Comparison of ENCODE assay signal across 11 cellular contexts in genomic region chr3:48991851-48992545, GRCh38. TPM values are rescaled to one million over a fixed set of nuclear protein-coding genes. Genes with fewer than 3 reads are reported as not detected.
A peak's percentile ranks its signal among the peaks of the same experiment; 100 is the strongest.
DNase-seq lines count a peak whose midpoint lies in the region; ATAC-seq and TF ChIP-seq lines count a peak whose summit lies in the region.
"Had no signal": no experiment of that assay in that cellular context is flagged by ENCODE, and none has a peak within 500 bp of the region (broad histone marks: within the 10 kb centered on the region; RNA-seq: fewer than 3 reads in every experiment).

No MANE protein-coding gene starts in this region.

- peak overlapping the region; percentile 88 for H3K4me3 Mint-ChIP-seq in activated naive CD8-positive, alpha-beta T cell treated with anti-CD3 and anti-CD28 coated beads, Interleukin-2, amount 50 U/mL, for 24 hours
- peak overlapping the region; percentile 86 for H3K4me3 Mint-ChIP-seq in mesothelial cell of epicardium

- H3K27ac ChIP-seq in heart left ventricle = peak overlapping the region in 9 of 12 donors; percentile 73 to 98 (median 91)
- no peak overlapping the region for H3K27ac ChIP-seq in upper lobe of right lung

- DNase-seq in heart left ventricle (no peak), cardiac septum (ENCODE audit: low spot score) (no peak), mesothelial cell of epicardium (ENCODE audit: low spot score in 2 of 2, unreplicated experiment in 2 of 2) (no peak), upper lobe of right lung (no peak), SW 1271 (lab: John Stamatoyannopoulos, UW) (no peak), HPDE6-E6E7 (ENCODE audit: extremely low spot score) (no peak)
- no peak for DNase-seq in activated naive CD8-positive, alpha-beta T cell treated with anti-CD3 and anti-CD28 coated beads, Interleukin-2, amount 50 U/mL, for 24 hours
- DNase-seq: activated CD4-positive, CD25-positive, alpha-beta regulatory T cell treated with anti-CD3 and anti-CD28 coated beads, Interleukin-2, amount 50 U/mL, for 72 hours; dermis blood vessel endothelial cell; NCI-H345 had no signal

- peaks cover 41% of the 10 kb centered on the region for H3K4me1 Mint-ChIP-seq in activated naive CD8-positive, alpha-beta T cell treated with anti-CD3 and anti-CD28 coated beads, Interleukin-2, amount 50 U/mL, for 24 hours
- H3K4me1 Mint-ChIP-seq in mesothelial cell of epicardium = peaks cover 25% of the 10 kb centered on the region

- no peaks in the 10 kb centered on the region for H3K9me3 Mint-ChIP-seq in activated naive CD8-positive, alpha-beta T cell treated with anti-CD3 and anti-CD28 coated beads, Interleukin-2, amount 50 U/mL, for 24 hours
- no peaks in the 10 kb centered on the region for H3K9me3 Mint-ChIP-seq in mesothelial cell of epicardium

- no peak for TF ChIP-seq POLR2A in heart left ventricle (IDR thresholded peaks at IDR 0.05)

- H3K4me1 ChIP-seq in heart left ventricle (peaks cover 0 to 36% (median 22%) of the 10 kb centered on the region in 12 donors), upper lobe of right lung (peaks cover 21% of the 10 kb centered on the region)

- no peaks in the 10 kb centered on the region for H3K27me3 ChIP-seq in heart left ventricle
- no peaks in the 10 kb centered on the region for H3K27me3 ChIP-seq in upper lobe of right lung

- H3K36me3 Mint-ChIP-seq in activated naive CD8-positive, alpha-beta T cell treated with anti-CD3 and anti-CD28 coated beads, Interleukin-2, amount 50 U/mL, for 24 hours (ENCODE audit: low read depth) = peaks cover 7% of the 10 kb centered on the region
- peaks cover 4% of the 10 kb centered on the region for H3K36me3 Mint-ChIP-seq in mesothelial cell of epicardium

- intact Hi-C loops in heart left ventricle (cut with DNase I) = loop anchor here in 1 of 10 donors (5.0 kb wide), 1 partner anchor 455 kb away; no protein-coding TSS in a partner anchor
- intact Hi-C loops in cardiac septum (cut with DNase I) = no loop called here
- intact Hi-C loops in upper lobe of right lung (cut with DNase I) = no loop called here

- WGBS in heart left ventricle, 4 donors = 69 to 80% (median 76%) methylated on average over 5 of the region's 5 CpGs

- H3K4me3 ChIP-seq in heart left ventricle (peak overlapping the region in 4 of 12 donors; percentile 94 to 95 (median 95)), upper lobe of right lung (peak overlapping the region; percentile 89)

- no peaks in the 10 kb centered on the region for H3K27me3 Mint-ChIP-seq in activated naive CD8-positive, alpha-beta T cell treated with anti-CD3 and anti-CD28 coated beads, Interleukin-2, amount 50 U/mL, for 24 hours
- H3K27me3 Mint-ChIP-seq in mesothelial cell of epicardium (ENCODE audit: low read depth) = no peaks in the 10 kb centered on the region

- H3K9me3 ChIP-seq in heart left ventricle (no peaks in the 10 kb centered on the region), upper lobe of right lung (no peaks in the 10 kb centered on the region)

- no peak for TF ChIP-seq CTCF in heart left ventricle (IDR thresholded peaks at IDR 0.05)
- TF ChIP-seq CTCF in mesothelial cell of epicardium (IDR thresholded peaks at IDR 0.05; ENCODE audit: unreplicated experiment) = no peak
- no peak for TF ChIP-seq CTCF in upper lobe of right lung (IDR thresholded peaks at IDR 0.05)

- peak overlapping the region; percentile 88 for H3K27ac Mint-ChIP-seq in activated naive CD8-positive, alpha-beta T cell treated with anti-CD3 and anti-CD28 coated beads, Interleukin-2, amount 50 U/mL, for 24 hours
- H3K27ac Mint-ChIP-seq in mesothelial cell of epicardium = peak overlapping the region; percentile 30

- H3K36me3 ChIP-seq in heart left ventricle (peaks cover 0 to 23% (median 1%) of the 10 kb centered on the region in 9 donors), upper lobe of right lung (peaks cover 9% of the 10 kb centered on the region)

- ATAC-seq in heart left ventricle (no peak), upper lobe of right lung (no peak), GM21529 (IDR thresholded peaks at IDR 0.05; ENCODE audit: unreplicated experiment) (no peak)
- ATAC-seq in activated naive CD8-positive, alpha-beta T cell treated with anti-CD3 and anti-CD28 coated beads, Interleukin-2, amount 50 U/mL, for 24 hours = no peak

RNA-seq across cellular contexts. Expression of gene P4HTM, which starts 2.0 kb away (rescaled TPM):
- total RNA-seq in heart left ventricle (10 to 100 TPM; 22.1 to 42.7 (median 34.0) TPM), cardiac septum (37.0 TPM), mesothelial cell of epicardium (57.9 to 59.9 TPM (median 58.4 TPM) in 3 replicates), upper lobe of right lung (38.0 TPM)
- 10 to 100 TPM; 19.0 to 27.0 TPM for polyA plus RNA-seq in heart left ventricle

RNA-seq across cellular contexts. Expression of gene WDR6, which starts 15.2 kb away (rescaled TPM):
- total RNA-seq in heart left ventricle = 10 to 100 TPM; 56.2 to 91.2 (median 80.7) TPM
- polyA plus RNA-seq in heart left ventricle = 10 to 100 TPM; 68.9 to 73.6 TPM
- total RNA-seq in cardiac septum = 96.6 TPM
- total RNA-seq in mesothelial cell of epicardium = 384 to 409 TPM (median 396 TPM) in 3 replicates
- 172 TPM for total RNA-seq in upper lobe of right lung

RNA-seq across cellular contexts. Expression of gene DALRD3, which starts 26.4 kb away (rescaled TPM):
- total RNA-seq in heart left ventricle = 10 to 100 TPM in 8 of 9 donors, 1 to 10 TPM in 1; 8.1 to 24.7 (median 14.9) TPM
- polyA plus RNA-seq in heart left ventricle = 10 to 100 TPM in 1 of 2 donors, 1 to 10 TPM in 1; 6.8 to 13.3 TPM
- total RNA-seq in cardiac septum = 13.6 TPM
- 22.1 to 24.2 TPM (median 23.4 TPM) in 3 replicates for total RNA-seq in mesothelial cell of epicardium
- 19.0 TPM for total RNA-seq in upper lobe of right lung

RNA-seq across cellular contexts. Expression of gene NDUFAF3, which starts 29.9 kb away (rescaled TPM):
- total RNA-seq in heart left ventricle (100 to 1,000 TPM; 140 to 308 (median 160) TPM), cardiac septum (140 TPM), mesothelial cell of epicardium (61.4 to 63.4 TPM (median 62.0 TPM) in 3 replicates), upper lobe of right lung (77.6 TPM)
- 100 to 1,000 TPM; 119 to 273 TPM for polyA plus RNA-seq in heart left ventricle

RNA-seq across cellular contexts. Expression of gene IMPDH2, which starts 37.2 kb away (rescaled TPM):
- total RNA-seq in heart left ventricle (10 to 100 TPM; 43.9 to 87.8 (median 55.4) TPM), cardiac septum (49.5 TPM), mesothelial cell of epicardium (207 to 217 TPM (median 216 TPM) in 3 replicates), upper lobe of right lung (107 TPM)
- polyA plus RNA-seq in heart left ventricle = 100 to 1,000 TPM in 1 of 2 donors, 10 to 100 TPM in 1; 35.9 to 116 TPM
